ENCODE assay signal across 7 cellular contexts in the genomic region with DNA sequence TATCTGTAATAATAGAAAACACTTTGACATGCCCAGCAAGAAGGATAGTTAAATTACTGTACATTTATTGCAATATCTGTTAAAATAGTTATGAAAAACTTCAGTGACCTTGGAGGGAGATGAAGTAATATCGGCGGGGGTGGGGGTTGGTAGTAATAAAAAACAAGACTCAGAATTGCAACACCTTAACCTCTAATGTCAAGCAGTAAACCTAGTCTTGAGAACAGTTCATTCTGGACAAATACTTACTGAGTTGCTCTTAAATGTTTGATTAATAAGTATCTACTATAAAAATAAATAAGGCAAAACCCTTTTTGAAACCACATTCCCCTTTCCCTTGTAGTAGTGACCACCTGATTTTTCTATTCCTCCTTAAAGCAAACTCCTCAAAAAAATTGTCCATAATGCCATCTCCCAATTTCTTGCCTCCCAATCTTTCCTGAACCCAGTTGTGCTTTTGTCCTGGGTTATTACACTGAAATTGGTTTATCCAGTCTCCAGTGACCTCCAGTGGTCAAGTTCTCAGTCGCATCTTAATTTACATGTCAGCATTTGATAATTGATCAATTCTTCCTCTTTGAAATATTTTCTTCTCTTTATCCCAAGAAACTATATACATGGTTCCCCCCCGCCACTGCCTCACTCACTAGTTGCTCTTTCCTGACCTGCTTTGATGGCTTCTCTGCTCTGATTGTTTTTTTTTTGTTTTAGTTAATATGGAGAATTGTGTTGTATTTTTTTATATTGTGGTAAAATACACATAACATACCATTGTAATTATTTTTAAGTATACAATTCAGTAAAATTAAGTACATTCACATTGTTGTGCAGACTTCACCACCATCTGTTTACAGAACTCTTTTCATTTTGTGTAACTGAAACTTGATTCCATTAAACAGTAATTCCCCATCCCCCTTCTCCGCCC. TPM values are rescaled to one million over a fixed set of nuclear protein-coding genes. Genes with fewer than 3 reads are reported as not detected.
DNase-seq lines count a peak whose midpoint lies in the region; ATAC-seq, FAIRE-seq and TF ChIP-seq lines count a peak whose summit lies in the region.

No MANE protein-coding gene starts in this region.

- no peak overlapping the region for H3K9ac ChIP-seq in endothelial cell of umbilical vein (replicated peaks; ENCODE audit: extremely low read depth, insufficient read depth, low read length)
- H3K9ac ChIP-seq in muscle layer of colon (ENCODE audit: low read length): no peak overlapping the region

- no peaks in the 10 kb centered on the region for H3K36me3 ChIP-seq in endothelial cell of umbilical vein (ENCODE audit: control insufficient read depth in 2 of 2, extremely low read depth in 1 of 2, insufficient read depth in 2 of 2, low read length in 2 of 2)
- no peaks in the 10 kb centered on the region for H3K36me3 ChIP-seq in muscle layer of colon (ENCODE audit: insufficient read depth, low read length)

- FAIRE-seq in endothelial cell of umbilical vein (lab: Jason Lieb, UNC): no peak

- H3K9me1 ChIP-seq in endothelial cell of umbilical vein (replicated peaks; ENCODE audit: control insufficient read depth, extremely low read depth, insufficient read depth, low read length): no peaks in the 10 kb centered on the region

- no peaks in the 10 kb centered on the region for H3K9me3 ChIP-seq in endothelial cell of umbilical vein (replicated peaks; ENCODE audit: control insufficient read depth, insufficient read depth, low read length)
- H3K9me3 ChIP-seq in muscle layer of colon (ENCODE audit: low read length): no peaks in the 10 kb centered on the region

- TF ChIP-seq POLR2A in endothelial cell of umbilical vein (IDR thresholded peaks at IDR 0.05; ENCODE audit: low read depth, low read length): no peak

- peak; percentile 16 to 35 for TF ChIP-seq CTCF in endothelial cell of umbilical vein (IDR thresholded peaks at IDR 0.05; ENCODE audit: extremely low read depth in 1 of 2, insufficient read depth in 1 of 2, low read depth in 1 of 2, low read length in 2 of 2)

- H3K4me1 ChIP-seq in endothelial cell of umbilical vein (ENCODE audit: control insufficient read depth, extremely low read depth, insufficient read depth, low read length) (no peaks in the 10 kb centered on the region), muscle layer of colon (ENCODE audit: insufficient read depth, low read length) (peaks cover 55% of the 10 kb centered on the region)

- H3K79me2 ChIP-seq in endothelial cell of umbilical vein (ENCODE audit: control insufficient read depth, insufficient read depth, low read length): peaks cover 41% of the 10 kb centered on the region

- intact Hi-C loops in endothelial cell of umbilical vein (cut with micrococcal nuclease): loop anchor here (1.0 to 2.0 kb wide), 5 partner anchors 8 to 216 kb away; no protein-coding TSS in a partner anchor

- H3K27ac ChIP-seq in endothelial cell of umbilical vein (ENCODE audit: insufficient read depth, low read depth, low read length) (no peak overlapping the region), muscle layer of colon (ENCODE audit: low read depth, low read length) (peak overlapping the region; percentile 7)

- H3K27me3 ChIP-seq in endothelial cell of umbilical vein (ENCODE audit: control insufficient read depth in 2 of 2, insufficient read depth in 2 of 2, low read length in 2 of 2) (no peaks in the 10 kb centered on the region), muscle layer of colon (ENCODE audit: control insufficient read depth in 1 of 2, insufficient read depth in 2 of 2, low read length in 2 of 2) (no peaks in the 10 kb centered on the region)

- CTCF ChIA-PET in HEK293T (lab: Yijun Ruan, JAX): interaction anchor here (1.1 kb wide), 1 partner anchor 148 kb away, joined by 5 read pairs; no protein-coding TSS in a partner anchor
- CTCF ChIA-PET in endothelial cell of umbilical vein (lab: Charles Lee): interaction anchor here (0.7 to 1.8 kb wide), 2 partner anchors 16 to 148 kb away, joined by 4 to 20 read pairs; no protein-coding TSS in a partner anchor

- BruUV-seq in endothelial cell of umbilical vein (replicated peaks; lab: Mats Ljungman, UMichigan): no TSS peak

- DNase-seq in DMS114 treated with DMSO at 0.1 percent for 48 hours (lab: John Stamatoyannopoulos, UW; ENCODE audit: unreplicated experiment) (peak; percentile 16), HEK293T (ENCODE audit: extremely low spot score) (peak; percentile 57), RPMI7951 (ENCODE audit: low read depth) (peak; percentile 57), endothelial cell of umbilical vein (ENCODE audit: low read depth, low spot score) (peak; percentile 67)
- no peak for DNase-seq in effector CD8-positive, alpha-beta T cell (lab: John Stamatoyannopoulos, UW)

- no peak for ATAC-seq in GM21737 (IDR thresholded peaks at IDR 0.05; ENCODE audit: unreplicated experiment)

- no peak overlapping the region for H3K4me3 ChIP-seq in endothelial cell of umbilical vein (replicated peaks in 1 of 3; ENCODE audit: insufficient read depth in 1 of 3, low read depth in 1 of 3, low read length in 3 of 3)
- H3K4me3 ChIP-seq in muscle layer of colon (ENCODE audit: low read depth in 1 of 2, low read length in 2 of 2): no peak overlapping the region

- no peak overlapping the region for H2AFZ ChIP-seq in endothelial cell of umbilical vein (ENCODE audit: low read depth, low read length)

- H4K20me1 ChIP-seq in endothelial cell of umbilical vein (replicated peaks; ENCODE audit: control insufficient read depth, extremely low read depth, insufficient read depth, low read length): peaks cover 4% of the 10 kb centered on the region

- dilution Hi-C loops in endothelial cell of umbilical vein (cut with MboI; ENCODE audit: extremely low pct_ligation_motif_present, low sequenced_read_pairs): no loop called here

- H3K4me2 ChIP-seq in endothelial cell of umbilical vein (ENCODE audit: insufficient read depth, low read length): no peak overlapping the region

- POLR2A ChIA-PET in HEK293T (lab: Yijun Ruan, JAX) (no interaction called here), endothelial cell of umbilical vein (lab: Charles Lee) (no interaction called here)

TF ChIP-seq in HEK293T, 16 proteins besides CTCF, POLR2A, EP300 and RAD21:
- TF ChIP-seq FOXK2 (IDR thresholded peaks at IDR 0.05): no peak
- no peak for TF ChIP-seq CTBP1 (IDR thresholded peaks at IDR 0.05; ENCODE audit: borderline replicate concordance)
- no peak for TF ChIP-seq BHLHE40 (IDR thresholded peaks at IDR 0.05; ENCODE audit: borderline replicate concordance)
- no peak for TF ChIP-seq ZNF384 (IDR thresholded peaks at IDR 0.05)
TF ChIP-seq in HEK293T: peak in this region for 0.

TF ChIP-seq in endothelial cell of umbilical vein, 7 proteins besides CTCF, POLR2A, EP300 and RAD21:
- no peak for TF ChIP-seq JUN (IDR thresholded peaks at IDR 0.05; ENCODE audit: borderline replicate concordance, insufficient read depth, insufficient read length, low read depth)
- TF ChIP-seq, protein P1, sequence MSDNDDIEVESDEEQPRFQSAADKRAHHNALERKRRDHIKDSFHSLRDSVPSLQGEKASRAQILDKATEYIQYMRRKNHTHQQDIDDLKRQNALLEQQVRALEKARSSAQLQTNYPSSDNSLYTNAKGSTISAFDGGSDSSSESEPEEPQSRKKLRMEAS (IDR thresholded peaks at IDR 0.05; ENCODE audit: insufficient read depth, insufficient read length): no peak
- TF ChIP-seq POLR2AphosphoS5 (IDR thresholded peaks at IDR 0.05; ENCODE audit: insufficient read depth, low read depth, low read length): no peak

RNA-seq across cellular contexts. Expression of a gene that starts 36.8 kb away (rescaled TPM):
- 24.5 and 36.4 TPM in 2 replicates for total RNA-seq in RPMI7951 (2014; rRNA removed; shearing (Covaris generic))
- total RNA-seq in endothelial cell of umbilical vein: 56.4 and 57.1 TPM in 2 replicates
- 14.4 and 17.8 TPM in 2 replicates for polyA plus RNA-seq in endothelial cell of umbilical vein
- polyA plus RNA-seq in endothelial cell of umbilical vein (2011; cell fraction: cytosol; rRNA removed): 35.0 and 36.2 TPM in 2 replicates
- 12.1 and 15.4 TPM in 2 replicates for polyA plus RNA-seq in endothelial cell of umbilical vein (2011; cell fraction: nucleus; rRNA removed)
- polyA plus RNA-seq in endothelial cell of umbilical vein (2012): 38.3 and 54.9 TPM in 2 replicates
- polyA minus RNA-seq in endothelial cell of umbilical vein: 11.1 and 11.7 TPM in 2 replicates
- 18.0 TPM for polyA minus RNA-seq in endothelial cell of umbilical vein (2011; cell fraction: cytosol; rRNA and poly(A)+ RNA removed)
- 6.4 and 7.5 TPM in 2 replicates for polyA minus RNA-seq in endothelial cell of umbilical vein (2011; cell fraction: nucleus; rRNA and poly(A)+ RNA removed)
